1 cellular context compared by ENCODE assay signal in genomic region chr19:16495982-16496612, GRCh38.
A peak's percentile ranks its signal among the peaks of the same experiment; 100 is the strongest.
TF ChIP-seq lines count a peak whose summit lies in the region.

Gene C19orf44, plus strand, starts transcription at chr19:16496394. Its CDS starts 4,399 bp downstream, at chr19:16500793.
Gene CALR3, minus strand, starts transcription at chr19:16496167. Its CDS starts 38 bp downstream, at chr19:16496129.

TF ChIP-seq in K562, 482 proteins besides CTCF, POLR2A, EP300 and RAD21 (continued from another document and continues in another):
- TF ChIP-seq CEBPZ (IDR thresholded peaks at IDR 0.05; ENCODE audit: borderline replicate concordance, low read depth, low read length) (no peak), NONO (IDR thresholded peaks at IDR 0.05; ENCODE audit: low read depth in 2 of 2, low read length in 1 of 2) (no peak), L3MBTL2 (IDR thresholded peaks at IDR 0.05) (peak; percentile 79), NCOA2 (IDR thresholded peaks at IDR 0.05; ENCODE audit: partially characterized antibody in 2 of 2) (no peak), HMG20A (CRISPR knock-in tag; conservative IDR thresholded peaks at IDR 0.05) (no peak), NR0B1 (IDR thresholded peaks at IDR 0.05; ENCODE audit: partially characterized antibody) (no peak), ADNP (tag; IDR thresholded peaks at IDR 0.05) (no peak), MITF (IDR thresholded peaks at IDR 0.05) (no peak), CUX1 (CRISPR knock-in tag; IDR thresholded peaks at IDR 0.05) (no peak), SMAD1 (IDR thresholded peaks at IDR 0.05; ENCODE audit: low read depth, low read length, partially characterized antibody) (peak; percentile 37), ZNF780A (CRISPR knock-in tag; IDR thresholded peaks at IDR 0.05) (no peak), ZNF395 (CRISPR knock-in tag; IDR thresholded peaks at IDR 0.05) (peak; percentile 94), FOXJ3 (CRISPR knock-in tag; IDR thresholded peaks at IDR 0.05) (no peak), MGA (IDR thresholded peaks at IDR 0.05) (peak; percentile 55; the same call in 1 of the 2 replicates), TBP (optimal IDR thresholded peaks at IDR 0.05; ENCODE audit: low read depth, low read length) (peak; percentile 63), ZNF347 (CRISPR knock-in tag; IDR thresholded peaks at IDR 0.05; ENCODE audit: low read depth) (no peak), HMBOX1 (IDR thresholded peaks at IDR 0.05) (no peak), TFAP4 (CRISPR knock-in tag; IDR thresholded peaks at IDR 0.05; ENCODE audit: borderline replicate concordance) (peak; percentile 74; the same call in 1 of the 2 replicates), MCM5 (IDR thresholded peaks at IDR 0.05; ENCODE audit: low read depth) (no peak), DPF2 (IDR thresholded peaks at IDR 0.05) (no peak), ZNF175 (CRISPR knock-in tag; IDR thresholded peaks at IDR 0.05; ENCODE audit: low read depth) (peak; percentile 86), NFIC (IDR thresholded peaks at IDR 0.05) (peak; percentile 90)
